In genomic region chr11:117584056-117584830, GRCh38 we compare ENCODE assay signal across 17 cellular contexts.
A peak's percentile ranks its signal among the peaks of the same experiment; 100 is the strongest.
DNase-seq lines count a peak whose midpoint lies in the region; ATAC-seq and TF ChIP-seq lines count a peak whose summit lies in the region.
"Had no signal": no experiment of that assay in that cellular context is flagged by ENCODE, and none has a peak within 500 bp of the region (broad histone marks: within the 10 kb centered on the region; RNA-seq: fewer than 3 reads in every experiment).

No MANE protein-coding gene starts in this region.

- intact Hi-C loops in transverse colon (cut with DNase I; ENCODE audit: low total_unique reads): no loop called here

- no peak for TF ChIP-seq CTCF in GM23338 (conservative IDR thresholded peaks at IDR 0.05; ENCODE audit: low read depth in 2 of 2)
- TF ChIP-seq CTCF in omental fat pad (IDR thresholded peaks at IDR 0.05): no peak
- no peak for TF ChIP-seq CTCF in transverse colon (IDR thresholded peaks at IDR 0.05)

- no peaks in the 10 kb centered on the region for H4K20me1 ChIP-seq in GM23338 (replicated peaks; ENCODE audit: insufficient read depth)

- in situ Hi-C loops in transverse colon (cut with MboI; ENCODE audit: low pct_ligation_motif_present in 1 of 4, low pct_unique_long_range_greater_than_20kb in 1 of 4, low sequenced_read_pairs in 3 of 4): no loop called here

- DNase-seq in A172 (ENCODE audit: low spot score) (peak; percentile 1), GM23338 (ENCODE audit: low spot score) (no peak), adipocyte (ENCODE audit: low read depth) (no peak), omental fat pad (ENCODE audit: low spot score) (no peak), transverse colon (no peak)
- DNase-seq in stimulated activated naive CD4-positive, alpha-beta T cell treated with Interleukin-2 at 50 U/mL for 16 hours (lab: John Stamatoyannopoulos, UW): no peak
- DNase-seq: activated CD4-positive, alpha-beta T cell treated with anti-CD3 and anti-CD28 coated beads, Interleukin-2, amount 50 U/mL, for 48 hours; activated naive CD8-positive, alpha-beta T cell treated with anti-CD3 and anti-CD28 coated beads, Interleukin-2, amount 50 U/mL, for 24 hours; activated T-cell treated with anti-CD3 and anti-CD28 coated beads, Interleukin-2, amount 50 U/mL, for 48 hours; GDM1; islet precursor cell; KBM-7 had no signal

- H3K9ac ChIP-seq in adipocyte (ENCODE audit: low read length): no peak overlapping the region
- H3K9ac ChIP-seq in iPS-20b (ENCODE audit: low read depth, low read length): no peak overlapping the region

- peak; percentile 15; the same call in 2 of the 3 replicates for ATAC-seq in GM23338
- ATAC-seq in omental fat pad (ENCODE audit: low FRiP score): no peak
- ATAC-seq in HG03139 (IDR thresholded peaks at IDR 0.05; ENCODE audit: unreplicated experiment): no peak
- ATAC-seq: A549; activated naive CD8-positive, alpha-beta T cell treated with anti-CD3 and anti-CD28 coated beads, Interleukin-2, amount 50 U/mL, for 24 hours; stimulated activated effector memory CD8-positive, alpha-beta T cell treated with anti-CD3 and anti-CD28 coated beads, Interleukin-12 subunit alpha, Interleukin-12 subunit beta, amount 100 ng/mL, for 72 hours had no signal

- H3K4me1 ChIP-seq in GM23338 (ENCODE audit: insufficient read depth): peaks cover 24% of the 10 kb centered on the region
- peaks cover 15% of the 10 kb centered on the region for H3K4me1 ChIP-seq in adipocyte (ENCODE audit: control insufficient read depth, insufficient read depth, low read length)
- H3K4me1 ChIP-seq in iPS-20b (ENCODE audit: insufficient read depth, low read length): peaks cover 20% of the 10 kb centered on the region
- H3K4me1 ChIP-seq in transverse colon: no peaks in the 10 kb centered on the region
- H3K4me1 ChIP-seq: A549 had no signal

- H3K4me3 ChIP-seq in GM23338 (no peak overlapping the region), adipocyte (ENCODE audit: low read length) (peak overlapping the region; percentile 16), iPS-20b (ENCODE audit: low read length) (peak overlapping the region; percentile 20; the same call in 1 of the 2 replicates), transverse colon (no peak overlapping the region)
- H3K4me3 ChIP-seq: A549 had no signal

- H3K79me2 ChIP-seq in GM23338 (replicated peaks; ENCODE audit: insufficient read depth): no peaks in the 10 kb centered on the region

- no peaks in the 10 kb centered on the region for H3K9me2 ChIP-seq in GM23338 (ENCODE audit: insufficient read depth)

- no peaks in the 10 kb centered on the region for H3F3A ChIP-seq in GM23338 (replicated peaks; ENCODE audit: low read depth)

- H3K27ac ChIP-seq in GM23338 (ENCODE audit: low read depth) (no peak overlapping the region), iPS-20b (ENCODE audit: low read length) (no peak overlapping the region), transverse colon (no peak overlapping the region)
- H3K27ac ChIP-seq: A549, neutrophil had no signal

- H3K4me3 Mint-ChIP-seq in GM23338: no peak overlapping the region; the same call in 2 of the 3 replicates
- H3K4me3 Mint-ChIP-seq: activated naive CD8-positive, alpha-beta T cell treated with anti-CD3 and anti-CD28 coated beads, Interleukin-2, amount 50 U/mL, for 24 hours; stimulated activated effector memory CD8-positive, alpha-beta T cell treated with anti-CD3 and anti-CD28 coated beads, Interleukin-12 subunit alpha, Interleukin-12 subunit beta, amount 100 ng/mL, for 72 hours had no signal

- H3K27me3 ChIP-seq in GM23338 (ENCODE audit: insufficient read depth) (no peaks in the 10 kb centered on the region), adipocyte (replicated peaks; ENCODE audit: control insufficient read depth, insufficient read depth, low read length) (peaks cover 22% of the 10 kb centered on the region), iPS-20b (ENCODE audit: insufficient read depth, low read length) (peaks cover 42% of the 10 kb centered on the region; the same call in 1 of the 2 replicates), transverse colon (no peaks in the 10 kb centered on the region)

- 61 to 63% methylated on average over 7 to 9 of the region's 9 CpGs for WGBS in transverse colon (ENCODE audit: low coverage in 1 of 2), 2 donors

- no peaks in the 10 kb centered on the region for H3K36me3 Mint-ChIP-seq in GM23338 (ENCODE audit: low read depth)
- H3K36me3 Mint-ChIP-seq: stimulated activated effector memory CD8-positive, alpha-beta T cell treated with anti-CD3 and anti-CD28 coated beads, Interleukin-12 subunit alpha, Interleukin-12 subunit beta, amount 100 ng/mL, for 72 hours had no signal

- peaks cover 41% of the 10 kb centered on the region for H3K4me1 Mint-ChIP-seq in GM23338
- H3K4me1 Mint-ChIP-seq: activated naive CD8-positive, alpha-beta T cell treated with anti-CD3 and anti-CD28 coated beads, Interleukin-2, amount 50 U/mL, for 24 hours; stimulated activated effector memory CD8-positive, alpha-beta T cell treated with anti-CD3 and anti-CD28 coated beads, Interleukin-12 subunit alpha, Interleukin-12 subunit beta, amount 100 ng/mL, for 72 hours had no signal

- H2AFZ ChIP-seq in GM23338: no peak overlapping the region

- H3K9me3 ChIP-seq in adipocyte (ENCODE audit: control insufficient read depth, low read length): no peaks in the 10 kb centered on the region
- no peaks in the 10 kb centered on the region for H3K9me3 ChIP-seq in iPS-20b (ENCODE audit: insufficient read depth, low read depth, low read length)
- no peaks in the 10 kb centered on the region for H3K9me3 ChIP-seq in transverse colon
- H3K9me3 ChIP-seq: A549, neutrophil had no signal

- H3K9me3 Mint-ChIP-seq in GM23338: no peaks in the 10 kb centered on the region
- H3K9me3 Mint-ChIP-seq: activated naive CD8-positive, alpha-beta T cell treated with anti-CD3 and anti-CD28 coated beads, Interleukin-2, amount 50 U/mL, for 24 hours; stimulated activated effector memory CD8-positive, alpha-beta T cell treated with anti-CD3 and anti-CD28 coated beads, Interleukin-12 subunit alpha, Interleukin-12 subunit beta, amount 100 ng/mL, for 72 hours had no signal

- H3K4me2 ChIP-seq in GM23338: peak overlapping the region; percentile 53; the same call in 1 of the 2 replicates
- H3K4me2 ChIP-seq: A549 had no signal

- H3K27ac Mint-ChIP-seq in GM23338: no peak overlapping the region
- H3K27ac Mint-ChIP-seq: activated naive CD8-positive, alpha-beta T cell treated with anti-CD3 and anti-CD28 coated beads, Interleukin-2, amount 50 U/mL, for 24 hours; stimulated activated effector memory CD8-positive, alpha-beta T cell treated with anti-CD3 and anti-CD28 coated beads, Interleukin-12 subunit alpha, Interleukin-12 subunit beta, amount 100 ng/mL, for 72 hours had no signal

- no peaks in the 10 kb centered on the region for H3K36me3 ChIP-seq in GM23338 (ENCODE audit: insufficient read depth)
- no peaks in the 10 kb centered on the region for H3K36me3 ChIP-seq in adipocyte (ENCODE audit: control insufficient read depth, insufficient read depth, low read length, severe bottlenecking)
- H3K36me3 ChIP-seq in iPS-20b (ENCODE audit: insufficient read depth, low read depth, low read length): no peaks in the 10 kb centered on the region
- H3K36me3 ChIP-seq in transverse colon: no peaks in the 10 kb centered on the region
- H3K36me3 ChIP-seq: neutrophil had no signal

- peaks cover 17% of the 10 kb centered on the region for H3K27me3 Mint-ChIP-seq in GM23338 (ENCODE audit: insufficient read depth, low read depth, poor library complexity)

- no peak for TF ChIP-seq EP300 in transverse colon (IDR thresholded peaks at IDR 0.05; ENCODE audit: low read depth)

- TF ChIP-seq POLR2A in transverse colon (IDR thresholded peaks at IDR 0.05): no peak

Comparison
In these comparisons a context has a peak if more than half of its experiments do, and no peak if none do; other contexts are left out.
1. H3K4me3 ChIP-seq: peak in adipocyte (single experiment) and iPS-20b (single experiment); none in GM23338 (single experiment) and transverse colon (0 of 4).